8 cellular contexts compared by ENCODE assay signal in genomic region chr7:23471090-23471859, GRCh38. TPM values are rescaled to one million over a fixed set of nuclear protein-coding genes. Genes with fewer than 3 reads are reported as not detected.
DNase-seq lines count a peak whose midpoint lies in the region; ATAC-seq and TF ChIP-seq lines count a peak whose summit lies in the region.

No MANE protein-coding gene starts in this region.

- H3K4me1 ChIP-seq in DND-41 (ENCODE audit: insufficient read depth, low read length) (peaks cover 18% of the 10 kb centered on the region), GM23248 (ENCODE audit: insufficient read depth) (peaks cover 16% of the 10 kb centered on the region), SK-N-SH (ENCODE audit: control insufficient read depth in 1 of 2, insufficient read depth in 2 of 2, low read depth in 1 of 2, low read length in 1 of 2) (peaks cover 3 to 23% of the 10 kb centered on the region in 2 experiments; a peak in 3 of 4 replicates), neuronal stem cell (ENCODE audit: control insufficient read depth in 2 of 2, insufficient read depth in 1 of 2, low read depth in 1 of 2, low read length in 2 of 2) (peaks cover 0 to 3% of the 10 kb centered on the region in 2 donors)
- peaks cover 49% of the 10 kb centered on the region for H3K4me1 ChIP-seq in effector memory CD4-positive, alpha-beta T cell (ENCODE audit: control insufficient read depth, insufficient read depth, low read length, poor library complexity, severe bottlenecking)

- peak overlapping the region; percentile 70 for H3K27ac ChIP-seq in DND-41 (ENCODE audit: low read length)
- H3K27ac ChIP-seq in GM23248: peak overlapping the region; percentile 71
- H3K27ac ChIP-seq in SK-N-SH (ENCODE audit: low read depth in 2 of 2, low read length in 1 of 2): peak overlapping the region; percentile 93 to 96
- no peak overlapping the region for H3K27ac ChIP-seq in effector memory CD4-positive, alpha-beta T cell (ENCODE audit: insufficient read depth, low read length, poor library complexity, severe bottlenecking)
- H3K27ac ChIP-seq in neuronal stem cell (replicated peaks; ENCODE audit: low read length): peak overlapping the region; percentile 97

- TF ChIP-seq RAD21 in SK-N-SH (IDR thresholded peaks at IDR 0.05; ENCODE audit: low read length): no peak

- H2BK15ac ChIP-seq in neuronal stem cell (ENCODE audit: low read length): no peak overlapping the region

- H2AFZ ChIP-seq in DND-41 (ENCODE audit: low read depth, low read length): peak overlapping the region; percentile 81
- H2AFZ ChIP-seq in GM23248: peak overlapping the region; percentile 92
- peak overlapping the region; percentile 58 for H2AFZ ChIP-seq in SK-N-SH (ENCODE audit: low read depth)
- peak overlapping the region; percentile 31 for H2AFZ ChIP-seq in neuronal stem cell (ENCODE audit: low read length)

- POLR2A ChIA-PET in SK-N-SH (lab: Yijun Ruan, JAX): no interaction called here

- H2AK5ac ChIP-seq in neuronal stem cell (ENCODE audit: low read depth, low read length): no peak overlapping the region

- H3K4me2 ChIP-seq in DND-41 (ENCODE audit: insufficient read depth, low read length): peak overlapping the region; percentile 92
- H3K4me2 ChIP-seq in GM23248 (ENCODE audit: unreplicated experiment): peak overlapping the region; percentile 95
- H3K4me2 ChIP-seq in SK-N-SH: peak overlapping the region; percentile 94
- H3K4me2 ChIP-seq in neuronal stem cell (ENCODE audit: insufficient read depth, low read length, poor library complexity, severe bottlenecking): peak overlapping the region; percentile 52

- H4K20me1 ChIP-seq in DND-41 (ENCODE audit: insufficient read depth, low read length): no peaks in the 10 kb centered on the region
- H4K20me1 ChIP-seq in GM23248 (ENCODE audit: insufficient read depth): no peaks in the 10 kb centered on the region
- peaks cover 19% of the 10 kb centered on the region for H4K20me1 ChIP-seq in SK-N-SH (ENCODE audit: insufficient read depth)

- no peaks in the 10 kb centered on the region for H3K9me2 ChIP-seq in GM23248 (ENCODE audit: insufficient read depth)
- no peaks in the 10 kb centered on the region; the same call in 1 of the 2 replicates for H3K9me2 ChIP-seq in SK-N-SH

- H3K4ac ChIP-seq in neuronal stem cell (ENCODE audit: low read length): no peak overlapping the region

- WGBS in GM23248 (ENCODE audit: low coverage in 1 of 2, low lambda C conversion rate in 2 of 2, missing lambda C conversion rate in 2 of 2), 2 experiments: 13 to 33% methylated on average over 18 to 45 of the region's 45 CpGs
- 2% methylated on average over 35 of the region's 45 CpGs for WGBS in SK-N-SH (ENCODE audit: low lambda C conversion rate)
- WGBS in neuronal stem cell (ENCODE audit: extremely low coverage in 2 of 2, insufficient read length in 2 of 2, insufficient replicate concordance in 1 of 2), 2 donors: no CpG with 5 or more reads among the region's 45 CpGs

- H3K9me3 ChIP-seq in DND-41 (ENCODE audit: insufficient read depth, low read length, severe bottlenecking) (no peaks in the 10 kb centered on the region), GM23248 (ENCODE audit: low read depth) (no peaks in the 10 kb centered on the region), SK-N-SH (no peaks in the 10 kb centered on the region), neuronal stem cell (replicated peaks in 1 of 2; ENCODE audit: control insufficient read depth in 2 of 2, insufficient read depth in 1 of 2, low read depth in 1 of 2, low read length in 2 of 2) (no peaks in the 10 kb centered on the region)
- H3K9me3 ChIP-seq in effector memory CD4-positive, alpha-beta T cell (ENCODE audit: control insufficient read depth, low read length): no peaks in the 10 kb centered on the region

- TF ChIP-seq EP300 in SK-N-SH (IDR thresholded peaks at IDR 0.05; ENCODE audit: borderline replicate concordance in 1 of 2, low read depth in 1 of 2, low read length in 1 of 2): no peak; a peak in 2 of 4 replicates

- TF ChIP-seq CTCF in DND-41 (IDR thresholded peaks at IDR 0.05; ENCODE audit: borderline replicate concordance, extremely low read depth, low read length, poor library complexity, severe bottlenecking): no peak
- TF ChIP-seq CTCF in SK-N-SH (IDR thresholded peaks at IDR 0.05): no peak

- peaks cover 9% of the 10 kb centered on the region for H3K79me1 ChIP-seq in neuronal stem cell (ENCODE audit: low read depth, low read length)

- in situ Hi-C loops in GM23248 (cut with MboI): no loop called here

- H3K36me3 ChIP-seq in DND-41 (ENCODE audit: insufficient read depth, low read length) (no peaks in the 10 kb centered on the region), GM23248 (ENCODE audit: low read depth) (no peaks in the 10 kb centered on the region), SK-N-SH (replicated peaks in 1 of 2; ENCODE audit: control insufficient read depth in 1 of 2, insufficient read depth in 2 of 2, low read length in 1 of 2) (peaks cover 0 to 3% of the 10 kb centered on the region in 2 experiments), neuronal stem cell (replicated peaks in 1 of 2; ENCODE audit: control insufficient read depth in 2 of 2, insufficient read depth in 2 of 2, low read length in 2 of 2) (peaks cover 0 to 15% of the 10 kb centered on the region in 2 donors)
- H3K36me3 ChIP-seq in effector memory CD4-positive, alpha-beta T cell (ENCODE audit: control insufficient read depth, insufficient read depth, low read length): no peaks in the 10 kb centered on the region

- DNase-seq in DND-41: peak; percentile 91
- DNase-seq in GM23248: peak; percentile 79
- peak; percentile 97 for DNase-seq in NAMALWA (ENCODE audit: low spot score)
- DNase-seq in SK-N-SH: peak; percentile 93
- no peak for DNase-seq in effector memory CD4-positive, alpha-beta T cell
- DNase-seq in neuronal stem cell (ENCODE audit: low spot score): peak; percentile 92
- no peak for DNase-seq in NCI-H1048 (lab: John Stamatoyannopoulos, UW)

- H3F3A ChIP-seq in GM23248 (ENCODE audit: insufficient read depth) (peaks cover 32% of the 10 kb centered on the region), SK-N-SH (replicated peaks; ENCODE audit: insufficient read depth) (peaks cover 44% of the 10 kb centered on the region)

- H3K23ac ChIP-seq in neuronal stem cell (ENCODE audit: low read depth, low read length, poor library complexity): no peak overlapping the region

- H4K8ac ChIP-seq in neuronal stem cell (ENCODE audit: low read depth, low read length): no peak overlapping the region

- H3K9ac ChIP-seq in DND-41 (ENCODE audit: low read depth, low read length) (peak overlapping the region; percentile 60), GM23248 (peak overlapping the region; percentile 83), SK-N-SH (peak overlapping the region; percentile 91), neuronal stem cell (ENCODE audit: low read depth, low read length, poor library complexity) (no peak overlapping the region)

- no peak overlapping the region for H4K91ac ChIP-seq in neuronal stem cell (ENCODE audit: low read depth, low read length, poor library complexity)

- CTCF ChIA-PET in SK-N-SH (lab: Yijun Ruan, JAX): no interaction called here

- peak overlapping the region; percentile 34 to 60; a peak in 3 of 4 replicates for H3K4me3 ChIP-seq in DND-41 (ENCODE audit: low read depth in 1 of 2, low read length in 2 of 2)
- H3K4me3 ChIP-seq in GM23248: peak overlapping the region; percentile 82
- H3K4me3 ChIP-seq in SK-N-SH (ENCODE audit: low read depth in 2 of 2, low read length in 1 of 2): peak overlapping the region; percentile 88 to 89
- peak overlapping the region; percentile 15 for H3K4me3 ChIP-seq in effector memory CD4-positive, alpha-beta T cell (ENCODE audit: insufficient read depth, low read depth, low read length, poor library complexity, severe bottlenecking)
- peak overlapping the region; percentile 79 to 93 for H3K4me3 ChIP-seq in neuronal stem cell (ENCODE audit: low read length in 2 of 2)

- peak; percentile 92 for ATAC-seq in DND-41 (ENCODE audit: insufficient read depth, low read depth)
- no peak for ATAC-seq in HG02623 (IDR thresholded peaks at IDR 0.05; ENCODE audit: unreplicated experiment)

- H2BK12ac ChIP-seq in neuronal stem cell (ENCODE audit: low read length): no peak overlapping the region

- peaks cover 2% of the 10 kb centered on the region for H3K27me3 ChIP-seq in DND-41 (ENCODE audit: insufficient read depth, low read length, poor library complexity)
- peaks cover 14% of the 10 kb centered on the region for H3K27me3 ChIP-seq in GM23248 (replicated peaks; ENCODE audit: insufficient read depth)
- no peaks in the 10 kb centered on the region for H3K27me3 ChIP-seq in SK-N-SH (ENCODE audit: insufficient read depth)
- peaks cover 99% of the 10 kb centered on the region for H3K27me3 ChIP-seq in effector memory CD4-positive, alpha-beta T cell (replicated peaks; ENCODE audit: control insufficient read depth, insufficient read depth, low read length, poor library complexity, severe bottlenecking)
- H3K27me3 ChIP-seq in neuronal stem cell (ENCODE audit: control insufficient read depth in 3 of 3, insufficient read depth in 3 of 3, low read depth in 1 of 3, low read length in 3 of 3): no peaks in the 10 kb centered on the region

- no peak overlapping the region for H2BK120ac ChIP-seq in neuronal stem cell (ENCODE audit: low read depth, low read length)

- no peak overlapping the region for H3K14ac ChIP-seq in neuronal stem cell (ENCODE audit: low read length)

- H3K79me2 ChIP-seq in DND-41 (ENCODE audit: insufficient read depth, low read length) (no peaks in the 10 kb centered on the region), GM23248 (ENCODE audit: insufficient read depth) (peaks cover 33% of the 10 kb centered on the region), SK-N-SH (ENCODE audit: insufficient read depth) (peaks cover 77% of the 10 kb centered on the region)

- H3K18ac ChIP-seq in neuronal stem cell (ENCODE audit: low read length): peak overlapping the region; percentile 74

- H2BK5ac ChIP-seq in neuronal stem cell (ENCODE audit: low read length): peak overlapping the region; percentile 59

TF ChIP-seq in SK-N-SH, 30 proteins besides CTCF, POLR2A, EP300 and RAD21 (continues in another document):
- TF ChIP-seq FOXJ3 (CRISPR knock-in tag; IDR thresholded peaks at IDR 0.05) (0 out of 2 replicates have a peak, but pooled peaks have one; percentile 31), TCF12 (IDR thresholded peaks at IDR 0.05) (no peak), GATA2 (CRISPR knock-in tag; IDR thresholded peaks at IDR 0.05) (no peak)

RNA-seq across cellular contexts. Expression of gene IGF2BP3, which starts 1.0 kb away (rescaled TPM):
- 13.7 and 18.2 TPM in 2 replicates for total RNA-seq in GM23248 (2014; rRNA removed; shearing (Covaris generic))
- polyA plus RNA-seq in GM23248 (2016; fragmentation: Nextera tagmentation; extraction: Ambion mirVana) (7.0 and 7.6 TPM in 2 replicates), SK-N-SH (2012; rRNA removed) (34.4 and 46.5 TPM in 2 replicates)
- 36.8 and 46.3 TPM in 2 replicates for polyA plus RNA-seq in SK-N-SH (2012; cell fraction: cytosol; rRNA removed)
- polyA plus RNA-seq in SK-N-SH (2012; cell fraction: nucleus; rRNA removed): 99.6 and 114 TPM in 2 replicates
- polyA plus RNA-seq in neuronal stem cell (2013, experiment 1 of 2): 150 TPM
- 156 TPM for polyA plus RNA-seq in neuronal stem cell (2013, experiment 2 of 2)

Comparison
In these comparisons a context has a peak if more than half of its experiments do, and no peak if none do; other contexts are left out.
1. DNase-seq: peak in DND-41 (single experiment), GM23248 (single experiment), NAMALWA (single experiment), SK-N-SH (single experiment) and neuronal stem cell (single experiment); none in effector memory CD4-positive, alpha-beta T cell (0 of 3) and NCI-H1048 (single experiment).
2. H2AFZ ChIP-seq: peak in every context shown above with its lines; median percentile 92 in GM23248; 81 in DND-41; 58 in SK-N-SH; 31 in neuronal stem cell.
3. H3K4me3 ChIP-seq: peak in every context shown above with its lines; median percentile 88 in SK-N-SH; 86 in neuronal stem cell; 82 in GM23248; 47 in DND-41; 15 in effector memory CD4-positive, alpha-beta T cell.
4. Peak in every context shown above with its lines, with median percentiles within 50 percentile points of each other: H3K4me2 ChIP-seq.